9 cellular contexts compared by ENCODE assay signal in the genomic region with DNA sequence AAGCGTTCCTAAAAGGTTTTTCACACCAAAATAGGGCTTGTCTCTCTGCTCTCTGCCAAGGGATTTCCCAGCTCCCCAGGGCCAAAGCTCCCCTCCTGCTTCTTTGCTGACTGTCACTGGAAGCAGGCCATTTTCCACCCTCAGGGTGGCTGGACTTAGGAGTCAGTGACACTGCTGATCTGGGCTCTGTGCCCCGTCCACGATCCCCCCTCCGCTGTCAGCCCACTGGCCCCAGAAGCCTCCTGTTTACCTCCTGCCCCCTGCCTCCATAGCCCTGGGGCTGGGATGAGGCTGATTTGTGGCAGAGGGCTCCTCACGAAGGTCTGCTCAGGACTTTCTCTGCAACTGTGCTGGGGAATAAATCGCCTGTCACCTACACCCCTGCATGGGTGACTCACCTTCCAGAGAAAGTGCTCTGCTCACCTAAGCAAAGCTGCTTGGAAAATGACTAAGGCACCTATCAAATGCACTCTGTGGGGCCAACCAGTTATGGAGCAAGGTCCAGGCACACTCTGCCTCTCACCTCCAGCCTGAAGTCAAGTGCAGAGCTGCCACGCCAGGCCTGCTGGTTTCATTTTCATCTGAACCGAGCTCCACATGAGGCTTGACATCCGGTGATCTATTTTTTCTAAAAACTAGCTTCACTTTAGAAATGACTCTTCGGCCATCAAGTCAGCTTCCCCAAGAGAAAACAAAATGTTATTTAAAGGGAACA. TPM values are rescaled to one million over a fixed set of nuclear protein-coding genes. Genes with fewer than 3 reads are reported as not detected.
DNase-seq lines count a peak whose midpoint lies in the region; ATAC-seq and TF ChIP-seq lines count a peak whose summit lies in the region.
"Had no signal": no experiment of that assay in that cellular context is flagged by ENCODE, and none has a peak within 500 bp of the region (broad histone marks: within the 10 kb centered on the region; RNA-seq: fewer than 3 reads in every experiment).

No MANE protein-coding gene starts in this region.

- no peak for ATAC-seq in naive thymus-derived CD4-positive, alpha-beta T cell

- DNase-seq in GM06990 (ENCODE audit: extremely low read depth, insufficient read length) (peak; percentile 74), HPDE6-E6E7 (ENCODE audit: extremely low spot score) (peak; percentile 93), dermis microvascular lymphatic vessel endothelial cell (ENCODE audit: low read depth in 2 of 2) (peak; percentile 36 to 46), suprapubic skin (ENCODE audit: low spot score in 2 of 2) (no peak), NCI-H446 treated with DMSO at 0.1 percent for 48 hours (lab: John Stamatoyannopoulos, UW) (no peak), SKM-1 (lab: John Stamatoyannopoulos, UW; ENCODE audit: unreplicated experiment) (no peak)
- DNase-seq in activated CD4-positive, alpha-beta T cell treated with anti-CD3 and anti-CD28 coated beads for 48 hours: peak; percentile 93
- DNase-seq in naive thymus-derived CD4-positive, alpha-beta T cell: peak in 8 of 9 donors; percentile 52 to 76 (median 55)

- no peaks in the 10 kb centered on the region for H3K27me3 Mint-ChIP-seq in naive thymus-derived CD4-positive, alpha-beta T cell

- peak overlapping the region; percentile 51 for H3K4me3 ChIP-seq in GM06990 (replicated peaks; ENCODE audit: low read depth, low read length)
- H3K4me3 ChIP-seq in naive thymus-derived CD4-positive, alpha-beta T cell (ENCODE audit: low read length): peak overlapping the region; percentile 57
- peak overlapping the region; percentile 35 for H3K4me3 ChIP-seq in suprapubic skin

- peak overlapping the region; percentile 93 for H3K27ac ChIP-seq in naive thymus-derived CD4-positive, alpha-beta T cell (ENCODE audit: low read depth, low read length)
- H3K27ac ChIP-seq in suprapubic skin: peak overlapping the region; percentile 96

- no peak for TF ChIP-seq EP300 in suprapubic skin (IDR thresholded peaks at IDR 0.05)

- TF ChIP-seq CTCF in GM06990 (IDR thresholded peaks at IDR 0.05; ENCODE audit: insufficient read depth, low read length, poor library complexity, severe bottlenecking) (no peak), suprapubic skin (IDR thresholded peaks at IDR 0.05) (no peak)

- H3K4me3 Mint-ChIP-seq in naive thymus-derived CD4-positive, alpha-beta T cell: peak overlapping the region; percentile 81 to 97 (median 85)

- peaks cover 0 to 2% (median 0%) of the 10 kb centered on the region in 11 donors for H3K9me3 Mint-ChIP-seq in naive thymus-derived CD4-positive, alpha-beta T cell

- CTCF ChIA-PET in naive thymus-derived CD4-positive, alpha-beta T cell (lab: Charles Lee): interaction anchor here (0.6 to 8.4 kb wide), 16 partner anchors 9 to 1826 kb away, joined by 3 to 74 read pairs (median 4); no protein-coding TSS in a partner anchor

- peaks cover 0 to 52% (median 13%) of the 10 kb centered on the region in 5 donors for H3K36me3 Mint-ChIP-seq in naive thymus-derived CD4-positive, alpha-beta T cell

- H3K27me3 ChIP-seq in GM06990 (replicated peaks; ENCODE audit: control insufficient read depth, insufficient read depth, low read length) (no peaks in the 10 kb centered on the region), suprapubic skin (no peaks in the 10 kb centered on the region)
- no peaks in the 10 kb centered on the region for H3K27me3 ChIP-seq in naive thymus-derived CD4-positive, alpha-beta T cell (ENCODE audit: control insufficient read depth in 2 of 2, insufficient read depth in 2 of 2, low read length in 2 of 2)

- peak overlapping the region; percentile 86 to 99 (median 97) for H3K27ac Mint-ChIP-seq in naive thymus-derived CD4-positive, alpha-beta T cell

- POLR2A ChIA-PET in naive thymus-derived CD4-positive, alpha-beta T cell (lab: Charles Lee): interaction anchor here (0.7 to 4.3 kb wide), 18 partner anchors 9 to 129 kb away, joined by 3 to 35 read pairs (median 3); a partner anchor contains a TSS

- TF ChIP-seq POLR2A in suprapubic skin (IDR thresholded peaks at IDR 0.05): no peak

- peaks cover 50 to 61% of the 10 kb centered on the region in 2 donors for H3K4me1 ChIP-seq in naive thymus-derived CD4-positive, alpha-beta T cell (ENCODE audit: control insufficient read depth in 2 of 2, insufficient read depth in 2 of 2, low read length in 2 of 2)
- peaks cover 92% of the 10 kb centered on the region for H3K4me1 ChIP-seq in suprapubic skin

- H3K4me1 Mint-ChIP-seq in naive thymus-derived CD4-positive, alpha-beta T cell: peaks cover 68 to 88% (median 77%) of the 10 kb centered on the region in 7 donors

- WGBS in suprapubic skin: 14% methylated on average over 9 of the region's 10 CpGs

- H3K36me3 ChIP-seq in GM06990 (ENCODE audit: control insufficient read depth, insufficient read depth, low read length): peaks cover 9% of the 10 kb centered on the region
- H3K36me3 ChIP-seq in naive thymus-derived CD4-positive, alpha-beta T cell (ENCODE audit: control insufficient read depth in 2 of 3, insufficient read depth in 3 of 3, low read length in 3 of 3): peaks cover 0 to 15% (median 0%) of the 10 kb centered on the region in 3 experiments
- H3K36me3 ChIP-seq in suprapubic skin: no peaks in the 10 kb centered on the region

- no peaks in the 10 kb centered on the region for H3K9me3 ChIP-seq in naive thymus-derived CD4-positive, alpha-beta T cell (ENCODE audit: control insufficient read depth in 2 of 3, low read length in 3 of 3)
- H3K9me3 ChIP-seq in suprapubic skin: no peaks in the 10 kb centered on the region

- intact Hi-C loops in naive thymus-derived CD4-positive, alpha-beta T cell (cut with micrococcal nuclease): loop anchor here (1.0 to 10.0 kb wide), 8 partner anchors 10 to 1097 kb away; a partner anchor contains a TSS

RNA-seq across cellular contexts. Expression of a gene that starts 4.9 kb away (rescaled TPM):
- total RNA-seq in dermis microvascular lymphatic vessel endothelial cell (1.4 and 1.9 TPM in 2 replicates), suprapubic skin (10 to 100 TPM in 3 of 4 donors, 1 to 10 TPM in 1; 9.6 to 14.4 (median 11.9) TPM)
- 10 to 100 TPM; 31.3 to 39.8 (median 34.1) TPM for total RNA-seq in naive thymus-derived CD4-positive, alpha-beta T cell
- 10 to 100 TPM in 1 of 2 donors, 1 to 10 TPM in 1; 2.4 to 10.6 TPM for polyA plus RNA-seq in naive thymus-derived CD4-positive, alpha-beta T cell

RNA-seq across cellular contexts. Expression of a gene that starts 50.0 kb away (rescaled TPM):
- total RNA-seq in dermis microvascular lymphatic vessel endothelial cell (not detected in 2 replicates), suprapubic skin (not detected)
- total RNA-seq in naive thymus-derived CD4-positive, alpha-beta T cell: 1 to 10 TPM in 1 of 5 experiments, under 1 TPM in 3, not detected in 1; 0.12 to 1.1 (median 0.58) TPM
- polyA plus RNA-seq in naive thymus-derived CD4-positive, alpha-beta T cell: under 1 TPM; 0.31 to 0.59 TPM
- total RNA-seq: NCI-H460 had no signal

Comparison
In these comparisons a context has a peak if more than half of its experiments do, and no peak if none do; other contexts are left out.
1. DNase-seq: peak in GM06990 (single experiment), HPDE6-E6E7 (single experiment), activated CD4-positive, alpha-beta T cell treated with anti-CD3 and anti-CD28 coated beads for 48 hours (single experiment), dermis microvascular lymphatic vessel endothelial cell (2 of 2) and naive thymus-derived CD4-positive, alpha-beta T cell (8 of 9); none in suprapubic skin (0 of 2), NCI-H446 treated with DMSO at 0.1 percent for 48 hours (single experiment) and SKM-1 (single experiment).
2. Peak in every context shown above with its lines, with median percentiles within 50 percentile points of each other: H3K4me3 ChIP-seq.